25 cellular contexts compared by ENCODE assay signal in the genomic region with DNA sequence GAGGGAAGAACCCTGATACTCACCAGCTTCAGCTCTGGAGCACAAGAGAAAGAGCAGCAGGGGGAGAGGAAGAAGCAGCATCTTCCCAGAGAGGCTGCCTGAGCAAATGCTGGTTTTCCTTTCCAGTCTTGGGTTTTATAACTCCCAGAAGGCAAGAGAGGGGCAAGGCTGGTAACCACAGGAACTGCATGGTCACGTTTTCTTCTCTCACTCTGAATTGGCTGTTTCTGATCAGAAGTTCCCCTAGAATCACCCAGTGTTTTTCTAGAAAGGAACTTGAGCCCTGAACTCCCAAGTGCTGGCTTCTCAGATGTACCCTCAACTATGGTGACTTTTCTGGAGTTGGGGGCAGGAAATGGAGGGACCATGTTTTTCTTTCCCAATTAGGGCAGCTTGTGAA. TPM values are rescaled to one million over a fixed set of nuclear protein-coding genes. Genes with fewer than 3 reads are reported as not detected.
DNase-seq lines count a peak whose midpoint lies in the region; ATAC-seq and TF ChIP-seq lines count a peak whose summit lies in the region.
"Had no signal": no experiment of that assay in that cellular context is flagged by ENCODE, and none has a peak within 500 bp of the region (broad histone marks: within the 10 kb centered on the region; RNA-seq: fewer than 3 reads in every experiment).

A gene with protein sequence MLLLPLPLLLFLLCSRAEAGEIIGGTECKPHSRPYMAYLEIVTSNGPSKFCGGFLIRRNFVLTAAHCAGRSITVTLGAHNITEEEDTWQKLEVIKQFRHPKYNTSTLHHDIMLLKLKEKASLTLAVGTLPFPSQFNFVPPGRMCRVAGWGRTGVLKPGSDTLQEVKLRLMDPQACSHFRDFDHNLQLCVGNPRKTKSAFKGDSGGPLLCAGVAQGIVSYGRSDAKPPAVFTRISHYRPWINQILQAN (minus strand): TSS at position 111 of the 400 bp plus-strand sequence. CDS start 30 bp downstream, at position 81.

- H3K4me3 Mint-ChIP-seq in progenitor cell of endocrine pancreas (ENCODE audit: low read depth): no peak within 1 kb of the TSS
- H3K4me3 Mint-ChIP-seq: CD4-positive, alpha-beta memory T cell had no signal

- H3K9ac ChIP-seq in OCI-LY3 (ENCODE audit: low read length): no peak within 1 kb of the TSS

- no peak within 1 kb of the TSS for H3K27ac Mint-ChIP-seq in progenitor cell of endocrine pancreas
- H3K27ac Mint-ChIP-seq: activated naive CD4-positive, alpha-beta T cell treated with anti-CD3 and anti-CD28 coated beads, Interleukin-2, amount 50 U/mL, for 72 hours had no signal

- peak within 1 kb of the TSS; percentile 55 for H3K4me2 ChIP-seq in OCI-LY3 (ENCODE audit: low read length)
- H3K4me2 ChIP-seq: smooth muscle cell had no signal

- H3K27me3 Mint-ChIP-seq in progenitor cell of endocrine pancreas: no peaks in the 10 kb centered on the region

- peak; percentile 65 for ATAC-seq in GM18519 (IDR thresholded peaks at IDR 0.05; ENCODE audit: low FRiP score, unreplicated experiment)
- ATAC-seq in GM19395 (IDR thresholded peaks at IDR 0.05; ENCODE audit: unreplicated experiment): peak; percentile 61
- peak; percentile 78 for ATAC-seq in HG02610 (IDR thresholded peaks at IDR 0.05; ENCODE audit: unreplicated experiment)
- ATAC-seq: activated naive CD4-positive, alpha-beta T cell treated with anti-CD3 and anti-CD28 coated beads, Interleukin-2, amount 50 U/mL, for 72 hours; Right ventricle myocardium inferior had no signal

- peaks cover 4% of the 10 kb centered on the region for H3K9me3 Mint-ChIP-seq in progenitor cell of endocrine pancreas (ENCODE audit: low read depth)

- no peaks in the 10 kb centered on the region for H3K9me3 ChIP-seq in OCI-LY3 (ENCODE audit: insufficient read depth, low read length)
- H3K9me3 ChIP-seq: thoracic aorta had no signal

- H3K36me3 ChIP-seq in OCI-LY3 (replicated peaks; ENCODE audit: low read depth, low read length): no peaks in the 10 kb centered on the region
- H3K36me3 ChIP-seq: thoracic aorta had no signal

- peaks cover 20% of the 10 kb centered on the region for H3K4me1 ChIP-seq in OCI-LY3 (ENCODE audit: low read length)

- H3K36me3 Mint-ChIP-seq in progenitor cell of endocrine pancreas (ENCODE audit: insufficient read depth): no peaks in the 10 kb centered on the region
- H3K36me3 Mint-ChIP-seq: activated naive CD4-positive, alpha-beta T cell treated with anti-CD3 and anti-CD28 coated beads, Interleukin-2, amount 50 U/mL, for 72 hours; CD4-positive, alpha-beta memory T cell had no signal

- 0 out of 2 replicates have a peak, but pooled peaks cover 14% of the 10 kb centered on the region for H3K27me3 ChIP-seq in OCI-LY3 (ENCODE audit: low read depth, low read length)

- H4K20me1 ChIP-seq in OCI-LY3 (ENCODE audit: insufficient read depth, low read length): no peaks in the 10 kb centered on the region

- no peak within 1 kb of the TSS for H3K4me3 ChIP-seq in OCI-LY3 (ENCODE audit: low read length)
- H3K4me3 ChIP-seq: dorsolateral prefrontal cortex, smooth muscle cell, thoracic aorta had no signal

- no peaks in the 10 kb centered on the region for H3K79me2 ChIP-seq in OCI-LY3 (ENCODE audit: low read length)

- TF ChIP-seq CTCF in OCI-LY3 (IDR thresholded peaks at IDR 0.05; ENCODE audit: low read depth, low read length) (no peak), progenitor cell of endocrine pancreas (IDR thresholded peaks at IDR 0.05; ENCODE audit: unreplicated experiment) (no peak)

- H3K4me1 Mint-ChIP-seq in progenitor cell of endocrine pancreas (ENCODE audit: low read depth): no peaks in the 10 kb centered on the region
- H3K4me1 Mint-ChIP-seq: CD4-positive, alpha-beta memory T cell had no signal

- H2AFZ ChIP-seq in OCI-LY3 (ENCODE audit: low read depth, low read length): no peak within 1 kb of the TSS

- H3K27ac ChIP-seq in OCI-LY3 (ENCODE audit: low read length): no peak within 1 kb of the TSS
- H3K27ac ChIP-seq: dorsolateral prefrontal cortex, thoracic aorta had no signal

- DNase-seq in activated CD4-positive, alpha-beta T cell treated with anti-CD3 and anti-CD28 coated beads, Interleukin-2, amount 50 U/mL, for 4 hours: no peak
- DNase-seq in progenitor cell of endocrine pancreas (ENCODE audit: low spot score, unreplicated experiment): no peak
- no peak for DNase-seq in stimulated activated CD4-positive, alpha-beta T cell treated with anti-CD3 and anti-CD28 coated beads, Interleukin-2, amount 100 ng/mL, for 48 hours
- DNase-seq: activated CD4-positive, CD25-positive, alpha-beta regulatory T cell treated with anti-CD3 and anti-CD28 coated beads, Interleukin-2, amount 50 U/mL, for 72 hours; activated T-cell treated with anti-CD3 and anti-CD28 coated beads, Interleukin-2, amount 50 U/mL, for 48 hours; CD4-positive, alpha-beta memory T cell; dorsolateral prefrontal cortex; head of caudate nucleus; mammary epithelial cell; NCI-H1092; NCI-H1930; NCI-H2227 treated with DMSO at 0.1 percent for 48 hours; NCI-H774; stimulated activated CD4-positive, alpha-beta T cell treated with anti-CD3 and anti-CD28 coated beads, Interleukin-4, amount 100 ng/mL, for 1 hour; stimulated activated naive CD4-positive, alpha-beta T cell had no signal

RNA-seq across cellular contexts. Expression of the gene that starts here (rescaled TPM):
- total RNA-seq in progenitor cell of endocrine pancreas: not detected in 2 replicates
- total RNA-seq: activated CD8-positive, alpha-beta memory T cell treated with anti-CD3 and anti-CD28 coated beads for 36 hours; activated naive CD4-positive, alpha-beta T cell treated with anti-CD3 and anti-CD28 coated beads, Interleukin-2, amount 50 U/mL, for 72 hours; CD4-positive, alpha-beta memory T cell; dorsolateral prefrontal cortex; mammary epithelial cell; renal cortical epithelial cell; smooth muscle cell; thoracic aorta had no signal
